ENCODE assay signal across 9 cellular contexts in the genomic region with DNA sequence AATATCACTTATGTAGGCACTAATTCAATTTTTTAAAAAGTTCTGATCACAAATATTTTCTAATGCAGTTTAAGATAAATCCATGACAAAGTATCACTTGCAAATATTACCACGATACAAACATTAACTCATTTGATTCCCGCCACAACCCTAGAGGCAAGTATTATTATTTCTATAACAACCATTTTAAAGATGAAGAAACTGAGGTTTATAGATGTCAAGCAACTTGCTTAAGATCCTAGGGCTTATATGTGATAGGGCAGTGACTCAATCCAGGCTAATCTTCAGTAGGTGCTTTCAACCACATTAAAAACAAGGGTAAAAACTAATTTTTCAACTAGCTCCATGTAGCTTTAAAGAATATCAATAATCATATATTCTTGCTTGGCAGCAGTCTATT. TPM values are rescaled to one million over a fixed set of nuclear protein-coding genes. Genes with fewer than 3 reads are reported as not detected.
DNase-seq lines count a peak whose midpoint lies in the region; ATAC-seq and TF ChIP-seq lines count a peak whose summit lies in the region.
"Had no signal": no experiment of that assay in that cellular context is flagged by ENCODE, and none has a peak within 500 bp of the region (broad histone marks: within the 10 kb centered on the region; RNA-seq: fewer than 3 reads in every experiment).

No MANE protein-coding gene starts in this region.

- H3K4me1 ChIP-seq in fibroblast of lung (ENCODE audit: control insufficient read depth, extremely low read depth, insufficient read depth, low read length) (no peaks in the 10 kb centered on the region), skeletal muscle satellite cell (ENCODE audit: control insufficient read depth, insufficient read depth, low read length) (peaks cover 19% of the 10 kb centered on the region)

- peak overlapping the region; percentile 51 to 96 (median 90) for H3K4me3 ChIP-seq in fibroblast of lung (replicated peaks in 1 of 4; ENCODE audit: control extremely low read depth in 1 of 4, insufficient read depth in 1 of 4, low read depth in 3 of 4, low read length in 4 of 4)
- H3K4me3 ChIP-seq in skeletal muscle satellite cell (ENCODE audit: low read length): peak overlapping the region; percentile 86

- no peak for TF ChIP-seq CTCF in fibroblast of lung (conservative IDR thresholded peaks at IDR 0.05 in 1 of 2, IDR thresholded peaks at IDR 0.05 in 1 of 2; ENCODE audit: low read depth in 1 of 2, low read length in 2 of 2)

- no peaks in the 10 kb centered on the region for H3K27me3 ChIP-seq in fibroblast of lung (ENCODE audit: control insufficient read depth, insufficient read depth, low read length)
- H3K27me3 ChIP-seq in skeletal muscle satellite cell (ENCODE audit: control insufficient read depth, insufficient read depth, low read length): no peaks in the 10 kb centered on the region

- DNase-seq in SIG-M5 treated with dmso at 0.1 percent for 504 hours (lab: John Stamatoyannopoulos, UW; ENCODE audit: unreplicated experiment) (peak; percentile 8), SIG-M5 (lab: John Stamatoyannopoulos, UW) (no peak), T-cell (no peak), fibroblast of lung (ENCODE audit: low read depth in 2 of 2) (no peak), SK-N-DZ (ENCODE audit: low spot score) (no peak)

- CTCF ChIA-PET in T-cell (lab: Charles Lee): interaction anchor here in 1 of 2 donors (0.7 to 1.3 kb wide), 2 partner anchors 111 to 116 kb away, joined by 3 to 7 read pairs; a partner anchor contains a TSS

- POLR2A ChIA-PET in T-cell (lab: Charles Lee): interaction anchor here (0.6 kb wide), 2 partner anchors 136 to 405 kb away, joined by 3 read pairs; no protein-coding TSS in a partner anchor

- H3K36me3 ChIP-seq in fibroblast of lung (ENCODE audit: control insufficient read depth, insufficient read depth, low read length) (peaks cover 4% of the 10 kb centered on the region), skeletal muscle satellite cell (ENCODE audit: insufficient read depth, low read length) (no peaks in the 10 kb centered on the region)

- ATAC-seq in T-cell (replicated peaks in 1 of 4) (no peak), GM18870 (IDR thresholded peaks at IDR 0.05; ENCODE audit: unreplicated experiment) (no peak), HG03108 (IDR thresholded peaks at IDR 0.05; ENCODE audit: unreplicated experiment) (no peak)
- ATAC-seq: esophagus mucosa had no signal

- H3K79me2 ChIP-seq in fibroblast of lung (ENCODE audit: control insufficient read depth, insufficient read depth, low read length): peaks cover 55% of the 10 kb centered on the region

- H3K9me3 ChIP-seq in fibroblast of lung (ENCODE audit: control insufficient read depth, insufficient read depth, low read depth, low read length) (no peaks in the 10 kb centered on the region), skeletal muscle satellite cell (replicated peaks; ENCODE audit: low read length) (no peaks in the 10 kb centered on the region)

- H3K9ac ChIP-seq in fibroblast of lung (ENCODE audit: insufficient read depth, low read length) (no peak overlapping the region), skeletal muscle satellite cell (ENCODE audit: low read depth, low read length) (peak overlapping the region; percentile 99)

- H3K4me3 Mint-ChIP-seq in T-cell: peak overlapping the region; percentile 89 to 90 (median 89)

- peaks cover 11% of the 10 kb centered on the region for H3K36me3 Mint-ChIP-seq in T-cell

- H3K4me2 ChIP-seq in fibroblast of lung (ENCODE audit: extremely low read depth, insufficient read depth, low read length): peak overlapping the region; percentile 79
- H3K4me2 ChIP-seq in skeletal muscle satellite cell (ENCODE audit: low read length): peak overlapping the region; percentile 89

- no peaks in the 10 kb centered on the region for H3K9me3 Mint-ChIP-seq in T-cell

- H3K27ac ChIP-seq in fibroblast of lung (ENCODE audit: insufficient read depth, low read length): no peak overlapping the region

- H4K20me1 ChIP-seq in fibroblast of lung (ENCODE audit: control insufficient read depth, extremely low read depth, insufficient read depth, low read length): no peaks in the 10 kb centered on the region

- H3K27me3 Mint-ChIP-seq in T-cell: no peaks in the 10 kb centered on the region

- H3K27ac Mint-ChIP-seq in T-cell: no peak overlapping the region

- H3K4me1 Mint-ChIP-seq in T-cell: peaks cover 26 to 49% (median 42%) of the 10 kb centered on the region in 3 donors

- no peak overlapping the region for H2AFZ ChIP-seq in fibroblast of lung (ENCODE audit: low read length)

RNA-seq across cellular contexts. Expression of a gene that starts 1.7 kb away (rescaled TPM):
- total RNA-seq in T-cell (10 to 100 TPM; 24.7 to 32.6 (median 28.2) TPM), fibroblast of lung (30.0 and 44.1 TPM in 2 replicates)
- polyA plus RNA-seq in fibroblast of lung: 49.8 and 58.3 TPM in 2 replicates
- polyA plus RNA-seq in fibroblast of lung (2012): 31.2 and 36.1 TPM in 2 replicates
- 3.2 and 5.8 TPM in 2 replicates for polyA minus RNA-seq in fibroblast of lung (ENCODE audit: low replicate concordance)
- 33.4 and 35.5 TPM in 2 replicates for total RNA-seq in skeletal muscle satellite cell (2012; rRNA removed)
- polyA plus RNA-seq in SK-N-DZ (2014; cell fraction: cytosol; rRNA removed): 77.1 and 81.4 TPM in 2 replicates
- polyA plus RNA-seq in SK-N-DZ (2014; cell fraction: nucleus; rRNA removed): 41.3 and 64.1 TPM in 2 replicates
